15 cellular contexts compared by ENCODE assay signal in genomic region chr20:64130876-64131275, GRCh38. TPM values are rescaled to one million over a fixed set of nuclear protein-coding genes. Genes with fewer than 3 reads are reported as not detected.
DNase-seq lines count a peak whose midpoint lies in the region; ATAC-seq and TF ChIP-seq lines count a peak whose summit lies in the region.
"Had no signal": no experiment of that assay in that cellular context is flagged by ENCODE, and none has a peak within 500 bp of the region (broad histone marks: within the 10 kb centered on the region; RNA-seq: fewer than 3 reads in every experiment).

No MANE protein-coding gene starts in this region.

- H3K36me3 ChIP-seq in left ventricle myocardium inferior: no peaks in the 10 kb centered on the region
- H3K36me3 ChIP-seq in neural progenitor cell: no peaks in the 10 kb centered on the region
- H3K36me3 ChIP-seq: BLaER1 treated with 17β-estradiol and CSF1 and Interleukin-3, amounts not matched to agents 10 nM and 100 nM; HAP-1 had no signal

- H3K79me2 ChIP-seq in neural progenitor cell (ENCODE audit: low read depth): no peaks in the 10 kb centered on the region

- H3K9me3 ChIP-seq in left ventricle myocardium inferior (replicated peaks) (no peaks in the 10 kb centered on the region), neural progenitor cell (ENCODE audit: low read depth) (no peaks in the 10 kb centered on the region)

- TF ChIP-seq CTCF in left ventricle myocardium inferior (IDR thresholded peaks at IDR 0.05; ENCODE audit: borderline replicate concordance): no peak
- TF ChIP-seq CTCF in chondrocyte (IDR thresholded peaks at IDR 0.05): no peak
- no peak for TF ChIP-seq CTCF in neural progenitor cell (IDR thresholded peaks at IDR 0.05)

- peaks cover 32% of the 10 kb centered on the region for H3K27me3 Mint-ChIP-seq in chondrocyte (ENCODE audit: low read depth)
- peaks cover 8% of the 10 kb centered on the region for H3K27me3 Mint-ChIP-seq in neural progenitor cell (ENCODE audit: insufficient read depth, low read depth)

- no peak overlapping the region for H3K27ac ChIP-seq in left ventricle myocardium inferior (replicated peaks)
- no peak overlapping the region for H3K27ac ChIP-seq in neural progenitor cell
- H3K27ac ChIP-seq: BLaER1 treated with 17β-estradiol and CSF1 and Interleukin-3, amounts not matched to agents 10 nM and 100 nM had no signal

- ATAC-seq in Right ventricle myocardium superior (ENCODE audit: poor library complexity) (no peak), HG03439 (IDR thresholded peaks at IDR 0.05; ENCODE audit: unreplicated experiment) (no peak)
- ATAC-seq: CD8-positive, alpha-beta T cell had no signal

- peaks cover 6% of the 10 kb centered on the region for H3K9me3 Mint-ChIP-seq in chondrocyte (ENCODE audit: low read depth)
- H3K9me3 Mint-ChIP-seq in neural progenitor cell: peaks cover 7% of the 10 kb centered on the region
- H3K9me3 Mint-ChIP-seq: CD8-positive, alpha-beta T cell had no signal

- H3K4me3 ChIP-seq in left ventricle myocardium inferior (no peak overlapping the region), neural progenitor cell (no peak overlapping the region)
- H3K4me3 ChIP-seq: BLaER1 treated with 17β-estradiol and CSF1 and Interleukin-3, amounts not matched to agents 10 nM and 100 nM; GM12878; HAP-1; K562 had no signal

- H2AFZ ChIP-seq in neural progenitor cell (replicated peaks): no peak overlapping the region

- no peak overlapping the region for H3K9ac ChIP-seq in neural progenitor cell
- H3K9ac ChIP-seq: BLaER1 treated with 17β-estradiol and CSF1 and Interleukin-3, amounts not matched to agents 10 nM and 100 nM had no signal

- DNase-seq in Right ventricle myocardium superior: peak; percentile 7
- no peak for DNase-seq in left ventricle myocardium inferior
- DNase-seq in chondrocyte (ENCODE audit: low spot score): peak; percentile 34
- DNase-seq in neural progenitor cell (ENCODE audit: low spot score): no peak
- DNase-seq in NCI-H82 treated with DMSO at 0.1 percent for 48 hours (lab: John Stamatoyannopoulos, UW; ENCODE audit: unreplicated experiment): no peak
- no peak for DNase-seq in NCI-H748 treated with DMSO at 0.1 percent for 48 hours (lab: John Stamatoyannopoulos, UW)
- DNase-seq: OCI-M1 had no signal

- H4K20me1 ChIP-seq in neural progenitor cell (ENCODE audit: low read depth): no peaks in the 10 kb centered on the region

- no peaks in the 10 kb centered on the region for H3K4me1 Mint-ChIP-seq in chondrocyte (ENCODE audit: low read depth)
- peaks cover 6% of the 10 kb centered on the region for H3K4me1 Mint-ChIP-seq in neural progenitor cell

- H3K4me3 Mint-ChIP-seq in chondrocyte (ENCODE audit: unreplicated experiment): no peak overlapping the region
- peak overlapping the region; percentile 47 for H3K4me3 Mint-ChIP-seq in neural progenitor cell
- H3K4me3 Mint-ChIP-seq: CD8-positive, alpha-beta T cell had no signal

- peaks cover 6% of the 10 kb centered on the region for H3F3A ChIP-seq in neural progenitor cell (ENCODE audit: low read depth)

- H3K27ac Mint-ChIP-seq in chondrocyte (ENCODE audit: unreplicated experiment) (no peak overlapping the region), neural progenitor cell (peak overlapping the region; percentile 12)
- H3K27ac Mint-ChIP-seq: CD8-positive, alpha-beta T cell had no signal

- intact Hi-C loops in Right ventricle myocardium superior (cut with DNase I): no loop called here
- intact Hi-C loops in left ventricle myocardium inferior (cut with micrococcal nuclease): no loop called here

- no peak overlapping the region for H3K4me2 ChIP-seq in neural progenitor cell
- H3K4me2 ChIP-seq: BLaER1 treated with 17β-estradiol and CSF1 and Interleukin-3, amounts not matched to agents 10 nM and 100 nM had no signal

- peaks cover 47% of the 10 kb centered on the region for H3K27me3 ChIP-seq in left ventricle myocardium inferior (ENCODE audit: low read depth)
- peaks cover 10% of the 10 kb centered on the region for H3K27me3 ChIP-seq in neural progenitor cell

- H3K4me1 ChIP-seq in left ventricle myocardium inferior (no peaks in the 10 kb centered on the region), neural progenitor cell (no peaks in the 10 kb centered on the region)
- H3K4me1 ChIP-seq: BLaER1 treated with 17β-estradiol and CSF1 and Interleukin-3, amounts not matched to agents 10 nM and 100 nM; HAP-1 had no signal

- H3K36me3 Mint-ChIP-seq in chondrocyte (ENCODE audit: low read depth): peaks cover 4% of the 10 kb centered on the region
- H3K36me3 Mint-ChIP-seq in neural progenitor cell: no peaks in the 10 kb centered on the region
- H3K36me3 Mint-ChIP-seq: CD8-positive, alpha-beta T cell had no signal

RNA-seq across cellular contexts. Expression of gene NPBWR2, which starts 23.5 kb away (rescaled TPM):
- total RNA-seq in Right ventricle myocardium superior (not detected), left ventricle myocardium inferior (not detected), chondrocyte (not detected in 3 replicates), neural progenitor cell (ENCODE audit: low replicate concordance) (not detected in 2 replicates)
- total RNA-seq: Calu3; CD8-positive, alpha-beta T cell; GM12878; K562; RPMI7951 had no signal

RNA-seq across cellular contexts. Expression of gene MYT1, which starts 33.4 kb away (rescaled TPM):
- 0.40 TPM for total RNA-seq in Right ventricle myocardium superior
- 0.11 TPM for total RNA-seq in left ventricle myocardium inferior
- not detected in 3 replicates for total RNA-seq in chondrocyte
- 1.2 and 1.5 TPM in 2 replicates for total RNA-seq in neural progenitor cell (ENCODE audit: low replicate concordance)
- total RNA-seq: CD8-positive, alpha-beta T cell; GM12878; RPMI7951 had no signal

RNA-seq across cellular contexts. Expression of gene LKAAEAR1, which starts 46.7 kb away (rescaled TPM):
- total RNA-seq in Right ventricle myocardium superior (not detected), left ventricle myocardium inferior (not detected), chondrocyte (0.55 to 1.4 TPM in 2 of 3 replicates, not detected in the other), neural progenitor cell (ENCODE audit: low replicate concordance) (0.99 TPM in 1 of 2 replicates, not detected in the other)
- total RNA-seq: Calu3, GM12878, K562 had no signal

RNA-seq across cellular contexts. Expression of gene OPRL1, which starts 51.0 kb away (rescaled TPM):
- total RNA-seq in Right ventricle myocardium superior (0.75 TPM), left ventricle myocardium inferior (0.52 TPM), chondrocyte (3.2 to 4.6 TPM (median 3.5 TPM) in 3 replicates), neural progenitor cell (ENCODE audit: low replicate concordance) (1.3 and 3.3 TPM in 2 replicates)

RNA-seq across cellular contexts. Expression of gene RGS19, which starts 51.6 kb away (rescaled TPM):
- total RNA-seq in Right ventricle myocardium superior: 6.7 TPM
- total RNA-seq in left ventricle myocardium inferior: 6.1 TPM
- 15.7 to 18.5 TPM (median 18.1 TPM) in 3 replicates for total RNA-seq in chondrocyte
- total RNA-seq in neural progenitor cell (ENCODE audit: low replicate concordance): 2.0 and 11.0 TPM in 2 replicates

Comparison
In these comparisons a context has a peak if more than half of its experiments do, and no peak if none do; other contexts are left out.
1. DNase-seq: peak in Right ventricle myocardium superior (single experiment) and chondrocyte (single experiment); none in left ventricle myocardium inferior (single experiment), neural progenitor cell (single experiment), NCI-H82 treated with DMSO at 0.1 percent for 48 hours (single experiment) and NCI-H748 treated with DMSO at 0.1 percent for 48 hours (single experiment).